21 cellular contexts compared by ENCODE assay signal in genomic region chr11:75152090-75152489, GRCh38. TPM values are rescaled to one million over a fixed set of nuclear protein-coding genes. Genes with fewer than 3 reads are reported as not detected.
A peak's percentile ranks its signal among the peaks of the same experiment; 100 is the strongest.
DNase-seq lines count a peak whose midpoint lies in the region; ATAC-seq and TF ChIP-seq lines count a peak whose summit lies in the region.
"Had no signal": no experiment of that assay in that cellular context is flagged by ENCODE, and none has a peak within 500 bp of the region (broad histone marks: within the 10 kb centered on the region; RNA-seq: fewer than 3 reads in every experiment).

No MANE protein-coding gene starts in this region.

- no peak overlapping the region for H3K4me3 Mint-ChIP-seq in activated naive CD8-positive, alpha-beta T cell treated with anti-CD3 and anti-CD28 coated beads for 36 hours
- H3K4me3 Mint-ChIP-seq: activated naive CD8-positive, alpha-beta T cell; CD8-positive, alpha-beta T cell; stimulated activated memory B cell treated with anti-CD40 and anti-IgM and Interleukin-4, amounts not matched to agents 10 μg/mL and 1 μg/mL and 100 μg/mL, for 72 hours had no signal

- no peak overlapping the region for H3K27ac ChIP-seq in ascending aorta
- peak overlapping the region in 9 of 10 donors; percentile 38 to 91 (median 76) for H3K27ac ChIP-seq in heart right ventricle
- H3K27ac ChIP-seq in mucosa of rectum (ENCODE audit: low read depth in 2 of 2, low read length in 2 of 2), result peak overlapping the region; percentile 86 to 89
- peak overlapping the region; percentile 67 for H3K27ac ChIP-seq in substantia nigra (ENCODE audit: low read depth, low read length, poor library complexity, severe bottlenecking)

- H3K4me3 ChIP-seq in ascending aorta, result peak overlapping the region; percentile 25 to 50
- peak overlapping the region in 9 of 10 donors; percentile 12 to 62 (median 53) for H3K4me3 ChIP-seq in heart right ventricle
- peak overlapping the region; percentile 60 to 68 for H3K4me3 ChIP-seq in mucosa of rectum (ENCODE audit: low read length in 2 of 2)

- H3K9me3 Mint-ChIP-seq in activated naive CD8-positive, alpha-beta T cell treated with anti-CD3 and anti-CD28 coated beads for 36 hours, result no peaks in the 10 kb centered on the region
- H3K9me3 Mint-ChIP-seq: CD8-positive, alpha-beta T cell; stimulated activated memory B cell treated with anti-CD40 and anti-IgM and Interleukin-4, amounts not matched to agents 10 μg/mL and 1 μg/mL and 100 μg/mL, for 72 hours had no signal

- no peak for TF ChIP-seq CTCF in ascending aorta (IDR thresholded peaks at IDR 0.05)
- no peak for TF ChIP-seq CTCF in heart right ventricle (IDR thresholded peaks at IDR 0.05)

- H3K27ac Mint-ChIP-seq in activated naive CD8-positive, alpha-beta T cell treated with anti-CD3 and anti-CD28 coated beads for 36 hours, result no peak overlapping the region
- H3K27ac Mint-ChIP-seq: activated naive CD8-positive, alpha-beta T cell; CD8-positive, alpha-beta T cell; stimulated activated memory B cell treated with anti-CD40 and anti-IgM and Interleukin-4, amounts not matched to agents 10 μg/mL and 1 μg/mL and 100 μg/mL, for 72 hours had no signal

- H3K4me1 ChIP-seq in ascending aorta, result no peaks in the 10 kb centered on the region
- H3K4me1 ChIP-seq in heart right ventricle, result peaks cover 0 to 82% (median 48%) of the 10 kb centered on the region in 9 donors
- peaks cover 63 to 75% of the 10 kb centered on the region in 2 donors for H3K4me1 ChIP-seq in mucosa of rectum (ENCODE audit: control insufficient read depth in 2 of 2, insufficient read depth in 2 of 2, low read length in 2 of 2)

- no peaks in the 10 kb centered on the region for H3K9me3 ChIP-seq in ascending aorta
- no peaks in the 10 kb centered on the region for H3K9me3 ChIP-seq in heart right ventricle
- H3K9me3 ChIP-seq in mucosa of rectum (ENCODE audit: control insufficient read depth in 2 of 2, low read length in 2 of 2), result no peaks in the 10 kb centered on the region
- H3K9me3 ChIP-seq: SK-N-SH had no signal

- H3K4me1 Mint-ChIP-seq in activated naive CD8-positive, alpha-beta T cell treated with anti-CD3 and anti-CD28 coated beads for 36 hours, result no peaks in the 10 kb centered on the region
- H3K4me1 Mint-ChIP-seq: stimulated activated memory B cell treated with anti-CD40 and anti-IgM and Interleukin-4, amounts not matched to agents 10 μg/mL and 1 μg/mL and 100 μg/mL, for 72 hours had no signal

- intact Hi-C loops in ascending aorta (cut with DNase I), result no loop called here
- intact Hi-C loops in heart right ventricle (cut with DNase I), result loop anchor here in 1 of 10 donors (5.0 kb wide), 1 partner anchor 35 kb away; no protein-coding TSS in a partner anchor

- H3K27me3 Mint-ChIP-seq in activated naive CD8-positive, alpha-beta T cell treated with anti-CD3 and anti-CD28 coated beads for 36 hours, result no peaks in the 10 kb centered on the region
- H3K27me3 Mint-ChIP-seq: activated naive CD8-positive, alpha-beta T cell had no signal

- DNase-seq in ascending aorta (ENCODE audit: low spot score in 2 of 2) (no peak), heart right ventricle (no peak), substantia nigra (lab: John Stamatoyannopoulos, UW) (no peak), SKM-1 (lab: John Stamatoyannopoulos, UW; ENCODE audit: unreplicated experiment) (no peak)
- DNase-seq in activated naive CD8-positive, alpha-beta T cell treated with anti-CD3 and anti-CD28 coated beads for 36 hours, result no peak
- DNase-seq: activated CD4-positive, alpha-beta T cell treated with anti-CD3 and anti-CD28 coated beads, Interleukin-2, amount 50 U/mL, for 1 hour; activated T-cell treated with anti-CD3 and anti-CD28 coated beads, Interleukin-2, amount 50 U/mL, for 1 hour; CD8-positive, alpha-beta T cell; Kasumi-1; NCI-H1436 treated with DMSO at 0.1 percent for 48 hours; NCI-H510A; nucleus accumbens; PC-3; SK-N-SH had no signal

- ATAC-seq in heart right ventricle (peak in 5 of 8 donors; percentile 10 to 34 (median 18)), GM19328 (IDR thresholded peaks at IDR 0.05; ENCODE audit: unreplicated experiment) (no peak), GM18907 (IDR thresholded peaks at IDR 0.05; ENCODE audit: unreplicated experiment) (no peak)
- ATAC-seq: CD8-positive, alpha-beta T cell; PC-3; stimulated activated memory B cell treated with anti-CD40 and anti-IgM and Interleukin-4, amounts not matched to agents 10 μg/mL and 1 μg/mL and 100 μg/mL, for 72 hours had no signal

- H3K9ac ChIP-seq in mucosa of rectum (ENCODE audit: low read depth in 1 of 2, low read length in 2 of 2), result peak overlapping the region; percentile 67 to 78
- H3K9ac ChIP-seq: SK-N-SH had no signal

- WGBS in heart right ventricle, 2 donors, result 52 to 63% methylated on average over 6 of the region's 6 CpGs

- no peaks in the 10 kb centered on the region for H3K36me3 Mint-ChIP-seq in activated naive CD8-positive, alpha-beta T cell treated with anti-CD3 and anti-CD28 coated beads for 36 hours
- H3K36me3 Mint-ChIP-seq: activated naive CD8-positive, alpha-beta T cell; CD8-positive, alpha-beta T cell; stimulated activated memory B cell treated with anti-CD40 and anti-IgM and Interleukin-4, amounts not matched to agents 10 μg/mL and 1 μg/mL and 100 μg/mL, for 72 hours had no signal

- H3K27me3 ChIP-seq in ascending aorta (no peaks in the 10 kb centered on the region), heart right ventricle (no peaks in the 10 kb centered on the region), mucosa of rectum (ENCODE audit: control insufficient read depth in 2 of 2, insufficient read depth in 2 of 2, low read length in 2 of 2) (no peaks in the 10 kb centered on the region)

- no peaks in the 10 kb centered on the region for H3K36me3 ChIP-seq in ascending aorta
- peaks cover 0 to 10% (median 0%) of the 10 kb centered on the region in 9 donors for H3K36me3 ChIP-seq in heart right ventricle
- no peaks in the 10 kb centered on the region for H3K36me3 ChIP-seq in mucosa of rectum (ENCODE audit: control insufficient read depth in 2 of 2, insufficient read depth in 2 of 2, low read length in 2 of 2)

RNA-seq across cellular contexts. Expression of gene SLCO2B1, which starts 1.2 kb away (rescaled TPM):
- total RNA-seq in ascending aorta (403 TPM), heart right ventricle (10 to 100 TPM; 10.7 to 69.0 (median 18.0) TPM)
- polyA plus RNA-seq in heart right ventricle, result 1 to 10 TPM; 5.2 to 7.2 TPM
- not detected for total RNA-seq in activated naive CD8-positive, alpha-beta T cell treated with anti-CD3 and anti-CD28 coated beads for 36 hours
- total RNA-seq: CD8-positive, alpha-beta T cell; PC-3 had no signal

RNA-seq across cellular contexts. Expression of gene OR2AT4, which starts 55.4 kb away (rescaled TPM):
- not detected for total RNA-seq in ascending aorta
- total RNA-seq in heart right ventricle, result not detected
- not detected for polyA plus RNA-seq in heart right ventricle
- not detected for total RNA-seq in activated naive CD8-positive, alpha-beta T cell treated with anti-CD3 and anti-CD28 coated beads for 36 hours
- total RNA-seq: CD8-positive, alpha-beta T cell; frontal cortex; HT-29; PC-3 had no signal
- polyA plus RNA-seq: SK-N-SH had no signal

Comparison
In these comparisons a context has a peak if more than half of its experiments do, and no peak if none do; other contexts are left out.
1. H3K27ac ChIP-seq: peak in heart right ventricle (9 of 10), mucosa of rectum (2 of 2) and substantia nigra (single experiment); none in ascending aorta (0 of 2).
2. ATAC-seq: peak in heart right ventricle (5 of 8); none in GM19328 (single experiment) and GM18907 (single experiment).
3. RNA of gene SLCO2B1, which starts 1.2 kb away (total RNA-seq): 403 TPM in ascending aorta (single experiment) and 10.7 to 69.0 TPM in heart right ventricle; not detected in activated naive CD8-positive, alpha-beta T cell treated with anti-CD3 and anti-CD28 coated beads for 36 hours; every median in the first group is over 10 times any median in the second.
4. Peak in every context shown above with its lines, with median percentiles within 50 percentile points of each other: H3K4me3 ChIP-seq.